ENCODE assay signal across 20 cellular contexts in the genomic region with DNA sequence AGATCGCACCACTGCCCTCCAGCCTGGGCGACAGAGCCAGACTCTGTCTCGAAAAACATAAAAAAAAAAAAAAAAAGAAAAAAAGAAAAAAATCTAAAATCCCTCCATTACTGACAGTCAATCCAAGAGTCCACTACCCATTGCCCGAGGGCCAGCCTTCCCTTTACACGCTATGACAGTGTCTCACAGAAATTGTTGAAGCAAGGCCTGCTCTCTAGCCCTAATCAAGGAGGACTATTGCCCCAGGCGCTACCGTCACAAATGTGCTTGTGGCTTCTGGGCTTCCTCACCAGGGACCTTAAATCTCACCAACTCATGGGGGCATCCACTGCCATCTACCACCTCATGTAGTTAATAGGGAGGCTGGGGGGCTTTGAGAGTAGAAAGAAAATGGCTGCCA. TPM values are rescaled to one million over a fixed set of nuclear protein-coding genes. Genes with fewer than 3 reads are reported as not detected.
A peak's percentile ranks its signal among the peaks of the same experiment; 100 is the strongest.
DNase-seq lines count a peak whose midpoint lies in the region; ATAC-seq and TF ChIP-seq lines count a peak whose summit lies in the region.
"Had no signal": no experiment of that assay in that cellular context is flagged by ENCODE, and none has a peak within 500 bp of the region (broad histone marks: within the 10 kb centered on the region; RNA-seq: fewer than 3 reads in every experiment).

No MANE protein-coding gene starts in this region.

- ATAC-seq in DND-41 (ENCODE audit: insufficient read depth, low read depth), result 0 out of 3 replicates have a peak, but pooled peaks have one; percentile 40
- no peak for ATAC-seq in upper lobe of right lung

- H4K20me1 ChIP-seq in DND-41 (ENCODE audit: insufficient read depth, low read length), result no peaks in the 10 kb centered on the region
- H4K20me1 ChIP-seq in osteoblast (ENCODE audit: insufficient read depth, low read length), result no peaks in the 10 kb centered on the region

- H3K36me3 ChIP-seq in DND-41 (ENCODE audit: insufficient read depth, low read length) (peaks cover 17% of the 10 kb centered on the region), osteoblast (ENCODE audit: insufficient read depth, low read length) (no peaks in the 10 kb centered on the region), upper lobe of right lung (no peaks in the 10 kb centered on the region)

- CTCF ChIA-PET in activated CD4-positive, alpha-beta memory T cell treated with anti-CD3 and anti-CD28 coated beads, Interleukin-2, amount 10 ng/mL, durations not matched to agents 7 days and 5 days (lab: Charles Lee), result interaction anchor here (0.7 to 2.6 kb wide), 3 partner anchors 21 to 208 kb away, joined by 3 to 6 read pairs (median 4); no protein-coding TSS in a partner anchor
- CTCF ChIA-PET in activated CD4-positive, alpha-beta memory T cell treated with anti-CD3 and anti-CD28 coated beads for 36 hours (lab: Charles Lee), result interaction anchor here (1.4 kb wide), 1 partner anchor 49 kb away, joined by 5 read pairs; no protein-coding TSS in a partner anchor

- H3K4me1 Mint-ChIP-seq in activated CD4-positive, alpha-beta memory T cell treated with anti-CD3 and anti-CD28 coated beads, Interleukin-2, amount 10 ng/mL, durations not matched to agents 7 days and 5 days, result peaks cover 20% of the 10 kb centered on the region
- H3K4me1 Mint-ChIP-seq in activated CD4-positive, alpha-beta memory T cell treated with anti-CD3 and anti-CD28 coated beads for 36 hours (ENCODE audit: low read depth), result peaks cover 44% of the 10 kb centered on the region
- peaks cover 23% of the 10 kb centered on the region for H3K4me1 Mint-ChIP-seq in activated T-helper 2 cell treated with anti-CD3 and anti-CD28 coated beads, Interferon-gamma antibody, Interleukin-2, Interleukin-4, amounts not matched to agents 10 μg/mL and 5 μg/mL and 100 μg/mL, durations not matched to agents 14 hours and 24 hours and 36 hours (ENCODE audit: low read depth)

- no peak for TF ChIP-seq CTCF in DND-41 (IDR thresholded peaks at IDR 0.05; ENCODE audit: borderline replicate concordance, extremely low read depth, low read length, poor library complexity, severe bottlenecking)
- no peak for TF ChIP-seq CTCF in osteoblast (IDR thresholded peaks at IDR 0.05; ENCODE audit: extremely low read depth, low read depth, low read length)
- no peak for TF ChIP-seq CTCF in lower leg skin (IDR thresholded peaks at IDR 0.05)
- no peak for TF ChIP-seq CTCF in upper lobe of right lung (IDR thresholded peaks at IDR 0.05)

- H3K4me3 Mint-ChIP-seq in activated CD4-positive, alpha-beta memory T cell treated with anti-CD3 and anti-CD28 coated beads, Interleukin-2, amount 10 ng/mL, durations not matched to agents 7 days and 5 days, result no peak overlapping the region
- no peak overlapping the region for H3K4me3 Mint-ChIP-seq in activated CD4-positive, alpha-beta memory T cell treated with anti-CD3 and anti-CD28 coated beads for 36 hours
- H3K4me3 Mint-ChIP-seq in activated T-helper 2 cell treated with anti-CD3 and anti-CD28 coated beads, Interferon-gamma antibody, Interleukin-2, Interleukin-4, amounts not matched to agents 10 μg/mL and 5 μg/mL and 100 μg/mL, durations not matched to agents 14 hours and 24 hours and 36 hours (ENCODE audit: low read depth), result no peak overlapping the region

- peaks cover 8% of the 10 kb centered on the region for H3K36me3 Mint-ChIP-seq in activated CD4-positive, alpha-beta memory T cell treated with anti-CD3 and anti-CD28 coated beads, Interleukin-2, amount 10 ng/mL, durations not matched to agents 7 days and 5 days (ENCODE audit: low read depth)
- H3K36me3 Mint-ChIP-seq in activated CD4-positive, alpha-beta memory T cell treated with anti-CD3 and anti-CD28 coated beads for 36 hours, result no peaks in the 10 kb centered on the region
- H3K36me3 Mint-ChIP-seq in activated T-helper 2 cell treated with anti-CD3 and anti-CD28 coated beads, Interferon-gamma antibody, Interleukin-2, Interleukin-4, amounts not matched to agents 10 μg/mL and 5 μg/mL and 100 μg/mL, durations not matched to agents 14 hours and 24 hours and 36 hours (ENCODE audit: low read depth), result peaks cover 14% of the 10 kb centered on the region

- H3K4me1 ChIP-seq in DND-41 (ENCODE audit: insufficient read depth, low read length) (peaks cover 10% of the 10 kb centered on the region; the same call in 1 of the 2 replicates), osteoblast (ENCODE audit: insufficient read depth, low read length) (peaks cover 46% of the 10 kb centered on the region), upper lobe of right lung (no peaks in the 10 kb centered on the region)

- no peak overlapping the region for H2AFZ ChIP-seq in DND-41 (ENCODE audit: low read depth, low read length)
- H2AFZ ChIP-seq in osteoblast (ENCODE audit: low read length), result no peak overlapping the region

- POLR2A ChIA-PET in activated CD4-positive, alpha-beta memory T cell treated with anti-CD3 and anti-CD28 coated beads, Interleukin-2, amount 10 ng/mL, durations not matched to agents 7 days and 5 days (lab: Charles Lee), result interaction anchor here (1.5 kb wide), 1 partner anchor 11 kb away, joined by 4 read pairs; no protein-coding TSS in a partner anchor
- POLR2A ChIA-PET in activated CD4-positive, alpha-beta memory T cell treated with anti-CD3 and anti-CD28 coated beads for 36 hours (lab: Charles Lee), result no interaction called here

- WGBS in lower leg skin, 2 donors, result 90 to 99% methylated on average over 7 of the region's 7 CpGs

- no peak for TF ChIP-seq POLR2A in lower leg skin (IDR thresholded peaks at IDR 0.05)

- no peaks in the 10 kb centered on the region for H3K27me3 Mint-ChIP-seq in activated CD4-positive, alpha-beta memory T cell treated with anti-CD3 and anti-CD28 coated beads, Interleukin-2, amount 10 ng/mL, durations not matched to agents 7 days and 5 days
- H3K27me3 Mint-ChIP-seq in activated CD4-positive, alpha-beta memory T cell treated with anti-CD3 and anti-CD28 coated beads for 36 hours, result no peaks in the 10 kb centered on the region
- H3K27me3 Mint-ChIP-seq in activated T-helper 2 cell treated with anti-CD3 and anti-CD28 coated beads, Interferon-gamma antibody, Interleukin-2, Interleukin-4, amounts not matched to agents 10 μg/mL and 5 μg/mL and 100 μg/mL, durations not matched to agents 14 hours and 24 hours and 36 hours (ENCODE audit: low read depth), result peaks cover 3% of the 10 kb centered on the region

- H3K27me3 ChIP-seq in DND-41 (ENCODE audit: insufficient read depth, low read length, poor library complexity) (no peaks in the 10 kb centered on the region), osteoblast (ENCODE audit: insufficient read depth, low read length) (no peaks in the 10 kb centered on the region), upper lobe of right lung (no peaks in the 10 kb centered on the region)

- DNase-seq in activated CD4-positive, alpha-beta memory T cell treated with anti-CD3 and anti-CD28 coated beads, Interleukin-2, amount 10 ng/mL, durations not matched to agents 7 days and 5 days, result no peak
- DNase-seq in activated CD4-positive, alpha-beta memory T cell treated with anti-CD3 and anti-CD28 coated beads for 36 hours, result no peak
- DNase-seq in DND-41 (no peak), osteoblast (ENCODE audit: insufficient read length, low spot score, missing footprints) (peak; percentile 6), lower leg skin (ENCODE audit: low spot score in 2 of 2) (no peak), cerebellar nuclear complex (lab: John Stamatoyannopoulos, UW) (no peak), upper lobe of right lung (no peak)
- DNase-seq in activated T-helper 2 cell treated with anti-CD3 and anti-CD28 coated beads, Interferon-gamma antibody, Interleukin-2, Interleukin-4, amounts not matched to agents 10 μg/mL and 5 μg/mL and 100 μg/mL, durations not matched to agents 14 hours and 24 hours and 36 hours (ENCODE audit: low spot score), result no peak
- DNase-seq: Calu3, DMS79, GDM1, HCEC 1CT, KBM-7, MM.1S, NCI-H1105, NCI-H1694 treated with DMSO at 0.1 percent for 48 hours, NCI-H774, SHP77 had no signal

- H3K27ac ChIP-seq in DND-41 (ENCODE audit: low read length) (peak overlapping the region; percentile 56; the same call in 1 of the 2 replicates), osteoblast (ENCODE audit: low read depth, low read length) (peak overlapping the region; percentile 98), upper lobe of right lung (no peak overlapping the region)
- H3K27ac ChIP-seq: 22Rv1, C4-2B had no signal

- H3K79me2 ChIP-seq in DND-41 (ENCODE audit: insufficient read depth, low read length) (peaks cover 88% of the 10 kb centered on the region), osteoblast (ENCODE audit: insufficient read depth, low read length) (peaks cover 65% of the 10 kb centered on the region)

- H3K4me3 ChIP-seq in DND-41 (ENCODE audit: low read depth in 1 of 2, low read length in 2 of 2) (no peak overlapping the region), osteoblast (ENCODE audit: insufficient read depth, low read length) (no peak overlapping the region), lower leg skin (ENCODE audit: low read depth, poor library complexity, severe bottlenecking) (no peak overlapping the region), upper lobe of right lung (no peak overlapping the region)

- H3K9me3 ChIP-seq in DND-41 (ENCODE audit: insufficient read depth, low read length, severe bottlenecking), result no peaks in the 10 kb centered on the region
- no peaks in the 10 kb centered on the region for H3K9me3 ChIP-seq in osteoblast (ENCODE audit: low read depth, low read length)
- no peaks in the 10 kb centered on the region for H3K9me3 ChIP-seq in upper lobe of right lung

- no peaks in the 10 kb centered on the region for H3K9me3 Mint-ChIP-seq in activated CD4-positive, alpha-beta memory T cell treated with anti-CD3 and anti-CD28 coated beads, Interleukin-2, amount 10 ng/mL, durations not matched to agents 7 days and 5 days
- no peaks in the 10 kb centered on the region for H3K9me3 Mint-ChIP-seq in activated CD4-positive, alpha-beta memory T cell treated with anti-CD3 and anti-CD28 coated beads for 36 hours
- no peaks in the 10 kb centered on the region for H3K9me3 Mint-ChIP-seq in activated T-helper 2 cell treated with anti-CD3 and anti-CD28 coated beads, Interferon-gamma antibody, Interleukin-2, Interleukin-4, amounts not matched to agents 10 μg/mL and 5 μg/mL and 100 μg/mL, durations not matched to agents 14 hours and 24 hours and 36 hours

- no peak overlapping the region for H3K9ac ChIP-seq in DND-41 (ENCODE audit: low read depth, low read length)

- intact Hi-C loops in activated CD4-positive, alpha-beta memory T cell treated with anti-CD3 and anti-CD28 coated beads for 36 hours (cut with micrococcal nuclease), result loop anchor here (2.0 kb wide), 1 partner anchor 17 kb away; no protein-coding TSS in a partner anchor
- intact Hi-C loops in activated T-helper 2 cell treated with anti-CD3 and anti-CD28 coated beads, Interferon-gamma antibody, Interleukin-2, Interleukin-4, amounts not matched to agents 10 μg/mL and 5 μg/mL and 100 μg/mL, durations not matched to agents 14 hours and 24 hours and 36 hours (cut with micrococcal nuclease), result no loop called here
- intact Hi-C loops in lower leg skin (cut with DNase I; ENCODE audit: low total_unique reads) (no loop called here), upper lobe of right lung (cut with DNase I) (no loop called here)

- peak overlapping the region; percentile 28 for H3K27ac Mint-ChIP-seq in activated CD4-positive, alpha-beta memory T cell treated with anti-CD3 and anti-CD28 coated beads, Interleukin-2, amount 10 ng/mL, durations not matched to agents 7 days and 5 days
- H3K27ac Mint-ChIP-seq in activated CD4-positive, alpha-beta memory T cell treated with anti-CD3 and anti-CD28 coated beads for 36 hours, result no peak overlapping the region
- peak overlapping the region; percentile 59 for H3K27ac Mint-ChIP-seq in activated T-helper 2 cell treated with anti-CD3 and anti-CD28 coated beads, Interferon-gamma antibody, Interleukin-2, Interleukin-4, amounts not matched to agents 10 μg/mL and 5 μg/mL and 100 μg/mL, durations not matched to agents 14 hours and 24 hours and 36 hours

- H3K4me2 ChIP-seq in DND-41 (ENCODE audit: insufficient read depth, low read length) (no peak overlapping the region), osteoblast (ENCODE audit: insufficient read depth, low read length) (no peak overlapping the region)

RNA-seq across cellular contexts. Expression of a gene that starts 49.9 kb away (rescaled TPM):
- total RNA-seq in activated CD4-positive, alpha-beta memory T cell treated with anti-CD3 and anti-CD28 coated beads, Interleukin-2, amount 10 ng/mL, durations not matched to agents 7 days and 5 days, result 10 to 100 TPM; 18.4 to 20.9 TPM
- total RNA-seq in activated CD4-positive, alpha-beta memory T cell treated with anti-CD3 and anti-CD28 coated beads for 36 hours, result 10 to 100 TPM; 18.8 to 20.8 TPM
- total RNA-seq in activated T-helper 2 cell treated with anti-CD3 and anti-CD28 coated beads, Interferon-gamma antibody, Interleukin-2, Interleukin-4, amounts not matched to agents 10 μg/mL and 5 μg/mL and 100 μg/mL, durations not matched to agents 14 hours and 24 hours and 36 hours, result 19.3 and 20.1 TPM in 2 replicates
- total RNA-seq in osteoblast (9.1 and 21.4 TPM in 2 replicates), lower leg skin (10 to 100 TPM; 14.2 to 58.4 (median 35.6) TPM), upper lobe of right lung (42.2 TPM)
